In the genomic region with DNA sequence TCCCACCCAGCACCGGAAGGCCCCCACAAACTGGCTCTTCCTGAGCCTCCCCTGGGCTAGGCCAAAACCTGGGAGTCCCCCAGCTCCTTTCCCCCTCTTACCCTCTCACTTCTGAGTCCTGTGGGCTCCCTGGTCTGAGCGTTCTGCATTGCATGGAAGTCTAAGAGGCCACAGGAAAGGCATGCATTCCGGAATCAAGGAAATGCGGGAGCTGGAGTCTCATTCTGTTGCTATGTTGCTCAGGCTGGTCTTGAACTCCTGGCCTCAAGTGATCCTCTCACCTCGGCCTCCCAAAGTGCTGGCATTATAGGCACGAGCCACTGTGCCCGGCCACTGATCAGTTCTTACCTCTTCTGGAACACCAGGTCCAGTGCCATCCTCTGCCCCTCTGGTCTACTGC, we compare ENCODE assay signal across 1 cellular context.
A peak's percentile ranks its signal among the peaks of the same experiment; 100 is the strongest.
TF ChIP-seq lines count a peak whose summit lies in the region.

No MANE protein-coding gene starts in this region.

TF ChIP-seq in K562, 482 proteins besides CTCF, POLR2A, EP300 and RAD21 (continued from another document):
- TF ChIP-seq HSF4 (CRISPR knock-in tag; IDR thresholded peaks at IDR 0.05; ENCODE audit: borderline replicate concordance) (no peak), HNRNPL (IDR thresholded peaks at IDR 0.05; ENCODE audit: low read depth, low read length) (no peak), PTRF (tag; IDR thresholded peaks at IDR 0.05) (no peak), ZFX (CRISPR knock-in tag; IDR thresholded peaks at IDR 0.05) (0 out of 2 replicates have a peak, but pooled peaks have one; percentile 14), BCOR (IDR thresholded peaks at IDR 0.05) (no peak)
- TF ChIP-seq, protein P1, sequence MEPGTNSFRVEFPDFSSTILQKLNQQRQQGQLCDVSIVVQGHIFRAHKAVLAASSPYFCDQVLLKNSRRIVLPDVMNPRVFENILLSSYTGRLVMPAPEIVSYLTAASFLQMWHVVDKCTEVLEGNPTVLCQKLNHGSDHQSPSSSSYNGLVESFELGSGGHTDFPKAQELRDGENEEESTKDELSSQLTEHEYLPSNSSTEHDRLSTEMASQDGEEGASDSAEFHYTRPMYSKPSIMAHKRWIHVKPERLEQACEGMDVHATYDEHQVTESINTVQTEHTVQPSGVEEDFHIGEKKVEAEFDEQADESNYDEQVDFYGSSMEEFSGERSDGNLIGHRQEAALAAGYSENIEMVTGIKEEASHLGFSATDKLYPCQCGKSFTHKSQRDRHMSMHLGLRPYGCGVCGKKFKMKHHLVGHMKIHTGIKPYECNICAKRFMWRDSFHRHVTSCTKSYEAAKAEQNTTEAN (CRISPR knock-in tag; IDR thresholded peaks at IDR 0.05), result no peak
